In genomic region chr3:49119036-49119435, GRCh38 we compare ENCODE assay signal across 1 cellular context.
TF ChIP-seq lines count a peak whose summit lies in the region.

No MANE protein-coding gene starts in this region.

TF ChIP-seq in K562, 482 proteins besides CTCF, POLR2A, EP300 and RAD21:
- TF ChIP-seq NFIC (IDR thresholded peaks at IDR 0.05) = no peak
